ENCODE assay signal across 8 cellular contexts in genomic region chr6:139016337-139017213, GRCh38. TPM values are rescaled to one million over a fixed set of nuclear protein-coding genes. Genes with fewer than 3 reads are reported as not detected.
DNase-seq lines count a peak whose midpoint lies in the region; ATAC-seq and FAIRE-seq lines count a peak whose summit lies in the region.

No MANE protein-coding gene starts in this region.

- no peaks in the 10 kb centered on the region for H3K9me3 Mint-ChIP-seq in CD8-positive, alpha-beta memory T cell
- H3K9me3 Mint-ChIP-seq in activated CD4-positive, alpha-beta T cell treated with anti-CD3 and anti-CD28 coated beads for 36 hours (ENCODE audit: low read depth): no peaks in the 10 kb centered on the region

- no peaks in the 10 kb centered on the region for H3K9me3 ChIP-seq in neuron (ENCODE audit: low read length)
- H3K9me3 ChIP-seq in CD8-positive, alpha-beta memory T cell (ENCODE audit: low read length): no peaks in the 10 kb centered on the region

- H3K36me3 ChIP-seq in neuron (ENCODE audit: insufficient read depth, low read length): no peaks in the 10 kb centered on the region
- no peaks in the 10 kb centered on the region for H3K36me3 ChIP-seq in CD8-positive, alpha-beta memory T cell (ENCODE audit: insufficient read depth, low read length)

- H3K27me3 Mint-ChIP-seq in CD8-positive, alpha-beta memory T cell: peaks cover 4 to 9% of the 10 kb centered on the region in 2 donors
- H3K27me3 Mint-ChIP-seq in activated CD4-positive, alpha-beta T cell treated with anti-CD3 and anti-CD28 coated beads for 36 hours: no peaks in the 10 kb centered on the region

- H2AFZ ChIP-seq in neuron (ENCODE audit: low read depth, low read length): peak overlapping the region; percentile 55

- peaks cover 18% of the 10 kb centered on the region for H3K4me1 ChIP-seq in neuron (ENCODE audit: insufficient read depth, low read length)
- H3K4me1 ChIP-seq in CD8-positive, alpha-beta memory T cell (ENCODE audit: insufficient read depth, low read length): no peaks in the 10 kb centered on the region

- H3K27me3 ChIP-seq in neuron (ENCODE audit: insufficient read depth, low read length): no peaks in the 10 kb centered on the region
- no peaks in the 10 kb centered on the region for H3K27me3 ChIP-seq in CD8-positive, alpha-beta memory T cell (ENCODE audit: insufficient read depth, low read length, poor library complexity, severe bottlenecking)

- no peak overlapping the region for H3K27ac ChIP-seq in CD8-positive, alpha-beta memory T cell (ENCODE audit: low read depth, low read length)

- no peaks in the 10 kb centered on the region for H3K4me1 Mint-ChIP-seq in CD8-positive, alpha-beta memory T cell
- no peaks in the 10 kb centered on the region for H3K4me1 Mint-ChIP-seq in activated CD4-positive, alpha-beta T cell treated with anti-CD3 and anti-CD28 coated beads for 36 hours

- H3K36me3 Mint-ChIP-seq in CD8-positive, alpha-beta memory T cell: peaks cover 0 to 1% (median 0%) of the 10 kb centered on the region in 3 donors
- no peaks in the 10 kb centered on the region for H3K36me3 Mint-ChIP-seq in activated CD4-positive, alpha-beta T cell treated with anti-CD3 and anti-CD28 coated beads for 36 hours (ENCODE audit: low read depth)

- CTCF ChIA-PET in CD8-positive, alpha-beta memory T cell (lab: Charles Lee): interaction anchor here (1.1 to 3.6 kb wide), 2 partner anchors 29 to 203 kb away, joined by 3 to 10 read pairs; partner anchors contain the start of gene REPS1
- CTCF ChIA-PET in activated CD4-positive, alpha-beta T cell treated with anti-CD3 and anti-CD28 coated beads for 36 hours (lab: Charles Lee): interaction anchor here (0.5 to 1.9 kb wide), 6 partner anchors 18 to 201 kb away, joined by 3 to 4 read pairs (median 3); no protein-coding TSS in a partner anchor

- H3K4me3 ChIP-seq in neuron (ENCODE audit: low read length): peak overlapping the region; percentile 4
- no peak overlapping the region for H3K4me3 ChIP-seq in CD8-positive, alpha-beta memory T cell (ENCODE audit: low read length)

- H3K4me3 Mint-ChIP-seq in CD8-positive, alpha-beta memory T cell: no peak overlapping the region
- H3K4me3 Mint-ChIP-seq in activated CD4-positive, alpha-beta T cell treated with anti-CD3 and anti-CD28 coated beads for 36 hours: no peak overlapping the region

- ATAC-seq in GM18909 (IDR thresholded peaks at IDR 0.05; ENCODE audit: poor library complexity, unreplicated experiment): peak; percentile 78
- ATAC-seq in HG02852 (IDR thresholded peaks at IDR 0.05; ENCODE audit: unreplicated experiment): peak; percentile 97
- ATAC-seq in activated CD4-positive, alpha-beta T cell treated with anti-CD3 and anti-CD28 coated beads for 36 hours: no peak

- DNase-seq in RPMI8226: peak; percentile 11
- no peak for DNase-seq in CD8-positive, alpha-beta memory T cell
- DNase-seq in NCI-H146 (lab: John Stamatoyannopoulos, UW): no peak
- DNase-seq in frontal cortex (ENCODE audit: low spot score in 2 of 2): no peak
- DNase-seq in activated CD4-positive, alpha-beta T cell treated with anti-CD3 and anti-CD28 coated beads for 36 hours: no peak

- no peak overlapping the region for H3K27ac Mint-ChIP-seq in CD8-positive, alpha-beta memory T cell
- no peak overlapping the region for H3K27ac Mint-ChIP-seq in activated CD4-positive, alpha-beta T cell treated with anti-CD3 and anti-CD28 coated beads for 36 hours

- no peak for FAIRE-seq in frontal cortex (lab: Jason Lieb, UNC)

- intact Hi-C loops in activated CD4-positive, alpha-beta T cell treated with anti-CD3 and anti-CD28 coated beads for 36 hours (cut with DNase I, micrococcal nuclease): no loop called here

- POLR2A ChIA-PET in CD8-positive, alpha-beta memory T cell (lab: Charles Lee): no interaction called here
- POLR2A ChIA-PET in activated CD4-positive, alpha-beta T cell treated with anti-CD3 and anti-CD28 coated beads for 36 hours (lab: Charles Lee): no interaction called here

RNA-seq across cellular contexts. Expression of gene ABRACL, which starts 12.0 kb away (rescaled TPM):
- 100 to 1,000 TPM; 141 to 145 TPM for total RNA-seq in CD8-positive, alpha-beta memory T cell
- 212 TPM for polyA plus RNA-seq in CD8-positive, alpha-beta memory T cell
- 55.4 TPM for total RNA-seq in frontal cortex
- total RNA-seq in activated CD4-positive, alpha-beta T cell treated with anti-CD3 and anti-CD28 coated beads for 36 hours: 100 to 1,000 TPM in 1 of 2 experiments, 10 to 100 TPM in 1; 92.5 to 180 TPM

RNA-seq across cellular contexts. Expression of gene REPS1, which starts 28.5 kb away (rescaled TPM):
- 10 to 100 TPM; 64.4 to 69.5 TPM for total RNA-seq in CD8-positive, alpha-beta memory T cell
- 37.3 TPM for polyA plus RNA-seq in CD8-positive, alpha-beta memory T cell
- total RNA-seq in frontal cortex: 133 TPM
- total RNA-seq in activated CD4-positive, alpha-beta T cell treated with anti-CD3 and anti-CD28 coated beads for 36 hours: 10 to 100 TPM; 60.3 to 90.9 TPM
